In genomic region chr12:38664661-38665269, GRCh38 we compare ENCODE assay signal across 8 cellular contexts.
DNase-seq lines count a peak whose midpoint lies in the region; ATAC-seq and FAIRE-seq lines count a peak whose summit lies in the region.

No MANE protein-coding gene starts in this region.

- no peak for FAIRE-seq in RCC 7860 (lab: Jason Lieb, UNC)

- ATAC-seq in GM18508 (IDR thresholded peaks at IDR 0.05; ENCODE audit: insufficient read depth, unreplicated experiment) = peak; percentile 81
- peak; percentile 68 for ATAC-seq in HG02610 (IDR thresholded peaks at IDR 0.05; ENCODE audit: unreplicated experiment)

- peak; percentile 19 for DNase-seq in RCC 7860 (ENCODE audit: low spot score)
- DNase-seq in iPS-NIHi11 (ENCODE audit: low spot score) = peak; percentile 45
- DNase-seq in stimulated activated naive CD4-positive, alpha-beta T cell treated with Interleukin-2 at 50 U/mL for 16 hours (lab: John Stamatoyannopoulos, UW) = no peak
- DNase-seq in superior temporal gyrus (ENCODE audit: extremely low spot score) = no peak
- DNase-seq in activated CD4-positive, CD25-positive, alpha-beta regulatory T cell (lab: John Stamatoyannopoulos, UW) = no peak
- no peak for DNase-seq in SKM-1 treated with dmso at 0.1 percent for 144 hours (lab: John Stamatoyannopoulos, UW; ENCODE audit: unreplicated experiment)

Comparison
In these comparisons a context has a peak if more than half of its experiments do, and no peak if none do; other contexts are left out.
1. DNase-seq: peak in RCC 7860 (single experiment) and iPS-NIHi11 (single experiment); none in stimulated activated naive CD4-positive, alpha-beta T cell treated with Interleukin-2 at 50 U/mL for 16 hours (single experiment), superior temporal gyrus (single experiment), activated CD4-positive, CD25-positive, alpha-beta regulatory T cell (0 of 4) and SKM-1 treated with dmso at 0.1 percent for 144 hours (single experiment).